Comparison of ENCODE assay signal across 15 cellular contexts in genomic region chr9:126842220-126842842, GRCh38. TPM values are rescaled to one million over a fixed set of nuclear protein-coding genes. Genes with fewer than 3 reads are reported as not detected.
DNase-seq lines count a peak whose midpoint lies in the region; TF ChIP-seq lines count a peak whose summit lies in the region.
"Had no signal": no experiment of that assay in that cellular context is flagged by ENCODE, and none has a peak within 500 bp of the region (broad histone marks: within the 10 kb centered on the region; RNA-seq: fewer than 3 reads in every experiment).

No MANE protein-coding gene starts in this region.

- no peak for DNase-seq in RWPE1 (ENCODE audit: low spot score)
- no peak for DNase-seq in caudate nucleus (lab: John Stamatoyannopoulos, UW)
- DNase-seq in mesenchymal stem cell, result no peak
- DNase-seq in substantia nigra (lab: John Stamatoyannopoulos, UW), result no peak
- DNase-seq in A673 (ENCODE audit: low spot score), result no peak
- no peak for DNase-seq in stimulated activated naive CD4-positive, alpha-beta T cell (lab: John Stamatoyannopoulos, UW)
- DNase-seq in activated naive CD4-positive, alpha-beta T cell treated with Interleukin-2 at 50 U/mL for 16 hours, result no peak
- DNase-seq: CD4-positive, alpha-beta T cell; H7; NCI-H1417; NCI-H1930; NCI-H2171; NCI-H446; NCI-H748 treated with DMSO at 0.1 percent for 48 hours had no signal

- no peaks in the 10 kb centered on the region for H3K27me3 ChIP-seq in mesenchymal stem cell (ENCODE audit: control insufficient read depth in 1 of 2, insufficient read depth in 1 of 2, low read length in 2 of 2)
- H3K27me3 ChIP-seq in A673 (replicated peaks; ENCODE audit: insufficient read depth, low read depth, low read length, poor library complexity), result no peaks in the 10 kb centered on the region

- H3K27ac ChIP-seq in RWPE1 (peak overlapping the region; percentile 2; the same call in 1 of the 2 replicates), caudate nucleus (ENCODE audit: low read depth, low read length) (peak overlapping the region; percentile 90), mesenchymal stem cell (ENCODE audit: low read length, poor library complexity, severe bottlenecking) (no peak overlapping the region), substantia nigra (ENCODE audit: low read depth, low read length, poor library complexity, severe bottlenecking) (peak overlapping the region; percentile 84), A673 (ENCODE audit: low read depth, low read length, poor library complexity, severe bottlenecking) (no peak overlapping the region)
- H3K27ac ChIP-seq: SK-N-MC had no signal

- 93% methylated on average over 13 of the region's 13 CpGs for WGBS in mesenchymal stem cell

- H3K23ac ChIP-seq in mesenchymal stem cell (ENCODE audit: low read length in 2 of 2), result no peak overlapping the region

- TF ChIP-seq CTCF in RWPE1 (conservative IDR thresholded peaks at IDR 0.05; ENCODE audit: low read depth), result no peak
- TF ChIP-seq CTCF in A673 (conservative IDR thresholded peaks at IDR 0.05; ENCODE audit: low read depth, low read length), result no peak

- CTCF ChIA-PET in RWPE1 (lab: Yijun Ruan, JAX) (interaction anchor here (0.7 to 1.7 kb wide), 2 partner anchors 18 to 20 kb away, joined by 4 read pairs; partner anchors contain the start of gene ZBTB34), A673 (lab: Charles Lee) (no interaction called here)

- no TSS peak for BruUV-seq in A673 (replicated peaks; lab: Mats Ljungman, UMichigan)

- no peak overlapping the region for H2BK12ac ChIP-seq in mesenchymal stem cell (ENCODE audit: low read length in 2 of 2)

- H4K91ac ChIP-seq in mesenchymal stem cell (ENCODE audit: low read length), result no peak overlapping the region

- no peak overlapping the region for H2BK5ac ChIP-seq in mesenchymal stem cell (ENCODE audit: low read depth, low read length, poor library complexity, severe bottlenecking)

- no peak overlapping the region for H2AK5ac ChIP-seq in mesenchymal stem cell (ENCODE audit: low read length, severe bottlenecking)

- H3K36me3 ChIP-seq in mesenchymal stem cell (ENCODE audit: control insufficient read depth in 1 of 2, insufficient read depth in 2 of 2, low read depth in 1 of 2, low read length in 2 of 2), result peaks cover 15 to 21% of the 10 kb centered on the region in 2 experiments
- H3K36me3 ChIP-seq in A673 (ENCODE audit: insufficient read depth, low read length, poor library complexity, severe bottlenecking), result no peaks in the 10 kb centered on the region

- intact Hi-C loops in A673 (cut with micrococcal nuclease; ENCODE audit: unreplicated experiment), result no loop called here

- H3K18ac ChIP-seq in mesenchymal stem cell (ENCODE audit: low read depth in 1 of 2, low read length in 2 of 2), result no peak overlapping the region

- H3K4me3 ChIP-seq in mesenchymal stem cell (ENCODE audit: insufficient read depth in 1 of 2, low read depth in 1 of 2, low read length in 2 of 2), result no peak overlapping the region
- H3K4me3 ChIP-seq in A673 (ENCODE audit: low read depth, low read length, poor library complexity, severe bottlenecking), result no peak overlapping the region
- H3K4me3 ChIP-seq: SK-N-MC had no signal

- no peak overlapping the region for H3K9ac ChIP-seq in mesenchymal stem cell (ENCODE audit: low read length)

- H3K79me1 ChIP-seq in mesenchymal stem cell (replicated peaks; ENCODE audit: low read length, poor library complexity, severe bottlenecking), result peaks cover 16% of the 10 kb centered on the region

- peak overlapping the region; percentile 49 for H4K8ac ChIP-seq in mesenchymal stem cell (ENCODE audit: low read length)

- H3K4me2 ChIP-seq in mesenchymal stem cell (ENCODE audit: low read length, poor library complexity, severe bottlenecking), result no peak overlapping the region

- no peaks in the 10 kb centered on the region for H3K9me3 ChIP-seq in mesenchymal stem cell (ENCODE audit: control insufficient read depth, low read length)
- no peaks in the 10 kb centered on the region for H3K9me3 ChIP-seq in A673 (ENCODE audit: low read depth, low read length, poor library complexity, severe bottlenecking)

- no peak overlapping the region for H2BK120ac ChIP-seq in mesenchymal stem cell (ENCODE audit: low read depth, low read length)

- H3K4me1 ChIP-seq in mesenchymal stem cell (ENCODE audit: control insufficient read depth, insufficient read depth, low read depth, low read length), result peaks cover 1% of the 10 kb centered on the region
- H3K4me1 ChIP-seq in A673 (ENCODE audit: insufficient read depth, low read length, poor library complexity, severe bottlenecking), result no peaks in the 10 kb centered on the region

- POLR2A ChIA-PET in RWPE1 (lab: Yijun Ruan, JAX; ENCODE audit: low non-redundant PET), result interaction anchor here (0.9 kb wide), 1 partner anchor 8 kb away, joined by 7 read pairs; no protein-coding TSS in a partner anchor
- POLR2A ChIA-PET in A673 (lab: Charles Lee; ENCODE audit: low non-redundant PET), result no interaction called here

- no peak overlapping the region for H3K4ac ChIP-seq in mesenchymal stem cell (ENCODE audit: low read depth in 1 of 2, low read length in 2 of 2)

- no peak overlapping the region for H2AFZ ChIP-seq in mesenchymal stem cell (ENCODE audit: low read depth, low read length)

- no peak overlapping the region for H3K14ac ChIP-seq in mesenchymal stem cell (ENCODE audit: low read length in 2 of 2)

- peak overlapping the region; percentile 58 for H2BK15ac ChIP-seq in mesenchymal stem cell (ENCODE audit: low read depth, poor library complexity, severe bottlenecking)

RNA-seq across cellular contexts. Expression of gene ZBTB34, which starts 18.1 kb away (rescaled TPM):
- 6.7 TPM for polyA plus RNA-seq in mesenchymal stem cell (2013, experiment 1 of 2)
- polyA plus RNA-seq in mesenchymal stem cell (2013, experiment 2 of 2), result 6.5 TPM
- 10.1 and 10.9 TPM in 2 replicates for total RNA-seq in A673 (2021)

RNA-seq across cellular contexts. Expression of gene ZBTB43, which starts 37.5 kb away (rescaled TPM):
- 8.1 TPM for polyA plus RNA-seq in mesenchymal stem cell (2013, experiment 1 of 2)
- 8.2 TPM for polyA plus RNA-seq in mesenchymal stem cell (2013, experiment 2 of 2)
- total RNA-seq in A673 (2021), result 13.8 and 20.3 TPM in 2 replicates

Comparison
In these comparisons a context has a peak if more than half of its experiments do, and no peak if none do; other contexts are left out.
1. H3K27ac ChIP-seq: peak in RWPE1 (single experiment), caudate nucleus (single experiment) and substantia nigra (single experiment); none in mesenchymal stem cell (single experiment) and A673 (single experiment).